In the genomic region with DNA sequence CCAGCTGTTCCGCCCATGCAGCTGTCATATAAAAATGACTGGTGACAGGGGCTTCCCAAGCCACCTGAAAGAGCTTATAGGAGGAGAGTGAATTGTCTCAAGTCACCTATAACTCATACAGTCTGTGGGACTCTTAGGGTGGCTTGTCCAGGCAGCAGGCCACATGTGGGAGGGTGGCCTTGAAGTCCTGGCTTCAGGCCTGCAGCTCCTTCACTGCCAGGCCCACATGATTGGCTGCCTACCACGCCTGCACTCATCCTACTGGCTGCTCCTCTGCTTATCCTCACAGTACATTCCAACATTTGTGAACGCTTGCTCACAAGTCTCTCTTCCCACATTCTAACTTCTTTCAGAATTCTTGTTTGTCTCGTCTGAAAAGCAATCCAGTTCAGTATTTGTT, we compare ENCODE assay signal across 15 cellular contexts. TPM values are rescaled to one million over a fixed set of nuclear protein-coding genes. Genes with fewer than 3 reads are reported as not detected.
DNase-seq lines count a peak whose midpoint lies in the region; ATAC-seq and TF ChIP-seq lines count a peak whose summit lies in the region.
"Had no signal": no experiment of that assay in that cellular context is flagged by ENCODE, and none has a peak within 500 bp of the region (broad histone marks: within the 10 kb centered on the region; RNA-seq: fewer than 3 reads in every experiment).

No MANE protein-coding gene starts in this region.

- H3K36me3 ChIP-seq in thoracic aorta (no peaks in the 10 kb centered on the region), endodermal cell (ENCODE audit: control insufficient read depth, insufficient read depth, low read length) (no peaks in the 10 kb centered on the region)

- no peak overlapping the region for H3K27ac Mint-ChIP-seq in endodermal cell
- H3K27ac Mint-ChIP-seq: activated CD4-positive, alpha-beta T cell treated with anti-CD3 and anti-CD28 coated beads, Interleukin-2, amount 10 ng/mL, durations not matched to agents 24 days and 14 days; CD4-positive, alpha-beta T cell; progenitor cell of endocrine pancreas had no signal

- peak overlapping the region; percentile 9 to 53 for H3K27ac ChIP-seq in thoracic aorta
- H3K27ac ChIP-seq in endodermal cell (ENCODE audit: low read depth, low read length) = no peak overlapping the region

- no peaks in the 10 kb centered on the region for H3K36me3 Mint-ChIP-seq in endodermal cell (ENCODE audit: low read depth)

- H3K4me3 ChIP-seq in cardiac fibroblast (replicated peaks in 1 of 2; ENCODE audit: low read depth in 2 of 2, low read length in 2 of 2) (no peak overlapping the region), thoracic aorta (no peak overlapping the region), endodermal cell (ENCODE audit: low read length) (no peak overlapping the region)

- no peaks in the 10 kb centered on the region for H3K27me3 Mint-ChIP-seq in endodermal cell (ENCODE audit: insufficient read depth)
- H3K27me3 Mint-ChIP-seq: CD4-positive, alpha-beta T cell; progenitor cell of endocrine pancreas had no signal

- DNase-seq in GM04504 (ENCODE audit: low read depth) (peak; percentile 70), cardiac fibroblast (ENCODE audit: low read depth in 2 of 2) (peak; percentile 83), kidney tubule cell (ENCODE audit: low spot score) (peak; percentile 25), thoracic aorta (ENCODE audit: low spot score) (peak; percentile 15), endodermal cell (no peak), NCI-H1930 (lab: John Stamatoyannopoulos, UW) (no peak), NCI-H226 (no peak)
- DNase-seq: activated CD4-positive, alpha-beta T cell treated with anti-CD3 and anti-CD28 coated beads, Interleukin-2, amount 10 ng/mL, durations not matched to agents 24 days and 14 days; CD4-positive, alpha-beta T cell; hippocampal formation; NCI-H1436; NCI-H526; RPMI8226 had no signal

- 74 to 95% methylated on average over 4 of the region's 4 CpGs for WGBS in endodermal cell (ENCODE audit: insufficient coverage in 1 of 2, insufficient read length in 1 of 2), 2 experiments

- H3K27me3 ChIP-seq in thoracic aorta (replicated peaks; ENCODE audit: insufficient read depth) (no peaks in the 10 kb centered on the region), endodermal cell (ENCODE audit: control insufficient read depth, insufficient read depth, low read length, poor library complexity, severe bottlenecking) (no peaks in the 10 kb centered on the region)

- H3K9ac ChIP-seq in endodermal cell (ENCODE audit: extremely low read depth, low read length, poor library complexity, severe bottlenecking) = no peak overlapping the region

- H3K9me3 Mint-ChIP-seq in endodermal cell = no peaks in the 10 kb centered on the region
- H3K9me3 Mint-ChIP-seq: activated CD4-positive, alpha-beta T cell treated with anti-CD3 and anti-CD28 coated beads, Interleukin-2, amount 10 ng/mL, durations not matched to agents 24 days and 14 days; CD4-positive, alpha-beta T cell had no signal

- no peaks in the 10 kb centered on the region for H3K9me3 ChIP-seq in thoracic aorta
- no peaks in the 10 kb centered on the region for H3K9me3 ChIP-seq in endodermal cell (ENCODE audit: control insufficient read depth, low read length)

- peaks cover 23% of the 10 kb centered on the region for H3K4me1 Mint-ChIP-seq in endodermal cell
- H3K4me1 Mint-ChIP-seq: activated CD4-positive, alpha-beta T cell treated with anti-CD3 and anti-CD28 coated beads, Interleukin-2, amount 10 ng/mL, durations not matched to agents 24 days and 14 days had no signal

- H3K4me1 ChIP-seq in thoracic aorta (ENCODE audit: control insufficient read depth in 1 of 2, low read depth in 2 of 2) = peaks cover 0 to 13% of the 10 kb centered on the region in 2 donors
- peaks cover 17% of the 10 kb centered on the region for H3K4me1 ChIP-seq in endodermal cell (ENCODE audit: control insufficient read depth, insufficient read depth, low read length)

- ATAC-seq in thoracic aorta (ENCODE audit: insufficient number of reproducible peaks, low FRiP score, low read depth) = peak; percentile 58
- no peak for ATAC-seq in GM18909 (IDR thresholded peaks at IDR 0.05; ENCODE audit: poor library complexity, unreplicated experiment)

- TF ChIP-seq CTCF in cardiac fibroblast (IDR thresholded peaks at IDR 0.05; ENCODE audit: low read depth, low read length) (no peak), thoracic aorta (IDR thresholded peaks at IDR 0.05) (no peak), endodermal cell (conservative IDR thresholded peaks at IDR 0.05) (no peak)

- no peak overlapping the region for H3K4me3 Mint-ChIP-seq in endodermal cell
- H3K4me3 Mint-ChIP-seq: activated CD4-positive, alpha-beta T cell treated with anti-CD3 and anti-CD28 coated beads, Interleukin-2, amount 10 ng/mL, durations not matched to agents 24 days and 14 days; CD4-positive, alpha-beta T cell had no signal

RNA-seq across cellular contexts. Expression of gene TIPARP, which starts 41.1 kb away (rescaled TPM):
- 10 to 100 TPM; 19.8 to 77.2 TPM for total RNA-seq in thoracic aorta
- 10 to 100 TPM; 27.1 to 34.3 TPM for total RNA-seq in endodermal cell
- polyA plus RNA-seq in endodermal cell (2013, experiment 1 of 2) = 14.8 TPM
- polyA plus RNA-seq in endodermal cell (2013, experiment 2 of 2) = 14.7 TPM

Comparison
In these comparisons a context has a peak if more than half of its experiments do, and no peak if none do; other contexts are left out.
1. DNase-seq: peak in GM04504 (single experiment), cardiac fibroblast (2 of 2), kidney tubule cell (single experiment) and thoracic aorta (single experiment); none in endodermal cell (single experiment), NCI-H1930 (0 of 2) and NCI-H226 (single experiment).